8 cellular contexts compared by ENCODE assay signal in the genomic region with DNA sequence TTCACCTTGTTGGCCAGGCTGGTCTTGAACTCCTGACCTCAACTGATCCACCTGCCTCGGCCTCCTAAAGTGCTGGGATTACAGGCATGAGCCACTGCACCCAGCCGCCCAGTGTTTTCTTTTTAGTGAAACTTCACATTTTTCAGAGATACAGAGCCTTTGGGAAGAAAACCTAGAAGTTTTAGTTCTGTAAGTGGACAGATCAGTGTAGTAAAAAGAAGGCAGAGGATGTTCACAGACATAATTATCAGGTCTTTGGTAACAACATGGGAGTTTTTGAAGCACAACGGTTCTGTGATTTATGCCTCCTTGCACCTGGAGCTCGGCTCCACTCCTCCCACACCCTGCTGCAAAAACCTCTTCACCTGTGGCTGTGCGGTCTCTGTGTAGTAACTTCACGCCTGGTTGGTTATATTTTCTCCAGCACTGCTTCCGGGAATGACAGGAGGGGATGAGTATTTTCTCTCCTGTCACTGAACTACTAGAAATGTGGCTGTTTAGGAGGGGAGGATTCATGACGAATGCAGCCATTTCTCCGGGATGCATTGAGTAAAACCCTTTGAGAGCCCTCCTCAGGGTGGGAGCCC.
DNase-seq lines count a peak whose midpoint lies in the region; ATAC-seq and TF ChIP-seq lines count a peak whose summit lies in the region.

No MANE protein-coding gene starts in this region.

- peak; percentile 57 for ATAC-seq in GM19455 (IDR thresholded peaks at IDR 0.05; ENCODE audit: unreplicated experiment)
- ATAC-seq in activated T-helper 17 cell treated with anti-CD3 and anti-CD28 coated beads, Interleukin-2, amount 50 U/mL, for 72 hours (replicated peaks) = peak; percentile 56

- H4K20me1 ChIP-seq in mammary epithelial cell (ENCODE audit: insufficient read depth, low read length) = no peaks in the 10 kb centered on the region

- H3K79me2 ChIP-seq in mammary epithelial cell (ENCODE audit: insufficient read depth, low read length) = no peaks in the 10 kb centered on the region

- H2AFZ ChIP-seq in mammary epithelial cell (ENCODE audit: low read depth, low read length) = no peak overlapping the region

- H3K4me2 ChIP-seq in mammary epithelial cell (ENCODE audit: insufficient read depth, low read depth, low read length) = no peak overlapping the region

- H3K4me1 Mint-ChIP-seq in activated T-helper 17 cell treated with anti-CD3 and anti-CD28 coated beads, Interleukin-2, amount 50 U/mL, for 72 hours = peaks cover 34% of the 10 kb centered on the region
- peaks cover 8% of the 10 kb centered on the region for H3K4me1 Mint-ChIP-seq in type B pancreatic cell (ENCODE audit: unreplicated experiment)

- TF ChIP-seq CTCF in type B pancreatic cell (conservative IDR thresholded peaks at IDR 0.05) (no peak), mammary epithelial cell (conservative IDR thresholded peaks at IDR 0.05 in 1 of 2, IDR thresholded peaks at IDR 0.05 in 1 of 2; ENCODE audit: extremely low read depth in 1 of 2, insufficient read depth in 1 of 2, low read depth in 1 of 2, low read length in 2 of 2) (no peak)

- no peaks in the 10 kb centered on the region for H3K36me3 ChIP-seq in mammary epithelial cell (ENCODE audit: insufficient read depth, low read length)

- H3K4me3 Mint-ChIP-seq in activated T-helper 17 cell treated with anti-CD3 and anti-CD28 coated beads, Interleukin-2, amount 50 U/mL, for 72 hours = peak overlapping the region; percentile 49
- H3K4me3 Mint-ChIP-seq in type B pancreatic cell = peak overlapping the region; percentile 66

- H3K27ac Mint-ChIP-seq in activated T-helper 17 cell treated with anti-CD3 and anti-CD28 coated beads, Interleukin-2, amount 50 U/mL, for 72 hours = peak overlapping the region; percentile 68
- peak overlapping the region; percentile 94 for H3K27ac Mint-ChIP-seq in type B pancreatic cell

- no peaks in the 10 kb centered on the region for H3K9me3 Mint-ChIP-seq in activated T-helper 17 cell treated with anti-CD3 and anti-CD28 coated beads, Interleukin-2, amount 50 U/mL, for 72 hours
- no peaks in the 10 kb centered on the region for H3K9me3 Mint-ChIP-seq in type B pancreatic cell

- BruUV-seq in mammary epithelial cell (replicated peaks; lab: Mats Ljungman, UMichigan) = no TSS peak

- H3K36me3 Mint-ChIP-seq in activated T-helper 17 cell treated with anti-CD3 and anti-CD28 coated beads, Interleukin-2, amount 50 U/mL, for 72 hours (ENCODE audit: low read depth) = no peaks in the 10 kb centered on the region
- no peaks in the 10 kb centered on the region for H3K36me3 Mint-ChIP-seq in type B pancreatic cell

- DNase-seq in DMS153 treated with DMSO at 0.1 percent for 48 hours (lab: John Stamatoyannopoulos, UW; ENCODE audit: unreplicated experiment) (peak; percentile 95), type B pancreatic cell (ENCODE audit: extremely low spot score, unreplicated experiment) (no peak), islet precursor cell (no peak), mammary epithelial cell (no peak)
- peak; percentile 66 for DNase-seq in Jurkat, Clone E6-1 (ENCODE audit: low read depth, low spot score)
- DNase-seq in effector CD4-positive, alpha-beta T cell = no peak

- H3K4me1 ChIP-seq in mammary epithelial cell (ENCODE audit: insufficient read depth, low read length) = peaks cover 26% of the 10 kb centered on the region

- intact Hi-C loops in mammary epithelial cell (cut with micrococcal nuclease) = no loop called here

- 85% methylated on average over 9 of the region's 9 CpGs for WGBS in mammary epithelial cell (ENCODE audit: low coverage, missing lambda C conversion rate)

- CTCF ChIA-PET in mammary epithelial cell (lab: Charles Lee; ENCODE audit: low non-redundant PET) = no interaction called here

- H3K4me3 ChIP-seq in Jurkat, Clone E6-1 (ENCODE audit: low read length) = no peak overlapping the region
- H3K4me3 ChIP-seq in mammary epithelial cell (replicated peaks in 1 of 3; ENCODE audit: insufficient read depth in 1 of 3, low read depth in 2 of 3, low read length in 3 of 3) = no peak overlapping the region

- no peaks in the 10 kb centered on the region for H3K27me3 ChIP-seq in mammary epithelial cell (ENCODE audit: insufficient read depth, low read length)

- in situ Hi-C loops in mammary epithelial cell (cut with MboI; ENCODE audit: low sequenced_read_pairs in 2 of 2) = no loop called here

- dilution Hi-C loops in mammary epithelial cell (cut with HindIII; ENCODE audit: low sequenced_read_pairs) = loop anchor here (5.0 kb wide), 1 partner anchor 42 kb away; no protein-coding TSS in a partner anchor

- H3K27me3 Mint-ChIP-seq in activated T-helper 17 cell treated with anti-CD3 and anti-CD28 coated beads, Interleukin-2, amount 50 U/mL, for 72 hours = no peaks in the 10 kb centered on the region
- no peaks in the 10 kb centered on the region for H3K27me3 Mint-ChIP-seq in type B pancreatic cell

- H3K9ac ChIP-seq in mammary epithelial cell (ENCODE audit: insufficient read depth, low read length) = no peak overlapping the region

- H3K27ac ChIP-seq in mammary epithelial cell (ENCODE audit: insufficient read depth, low read depth, low read length) = no peak overlapping the region

- H3K9me3 ChIP-seq in mammary epithelial cell (replicated peaks; ENCODE audit: insufficient read depth, low read length) = no peaks in the 10 kb centered on the region

Comparison
In these comparisons a context has a peak if more than half of its experiments do, and no peak if none do; other contexts are left out.
1. DNase-seq: peak in DMS153 treated with DMSO at 0.1 percent for 48 hours (single experiment) and Jurkat, Clone E6-1 (single experiment); none in type B pancreatic cell (single experiment), islet precursor cell (single experiment), mammary epithelial cell (single experiment) and effector CD4-positive, alpha-beta T cell (single experiment).